Comparison of ENCODE assay signal across 6 cellular contexts in genomic region chr18:25496544-25496943, GRCh38.
"Had no signal": no experiment of that assay in that cellular context is flagged by ENCODE, and none has a peak within 500 bp of the region (broad histone marks: within the 10 kb centered on the region; RNA-seq: fewer than 3 reads in every experiment).

No MANE protein-coding gene starts in this region.

- H3K27ac ChIP-seq: HL-60 had no signal

- DNase-seq: H9, HCEC 1CT, HFFc6 had no signal

- H3K27ac Mint-ChIP-seq: GM23338, HFFc6, IgD-negative memory B cell had no signal

- H3K4me3 Mint-ChIP-seq: GM23338, H9, HFFc6, IgD-negative memory B cell had no signal

- H3K4me3 ChIP-seq: GM23338 had no signal

- H3K4me1 Mint-ChIP-seq: IgD-negative memory B cell had no signal

- H3K36me3 Mint-ChIP-seq: IgD-negative memory B cell had no signal
